1 cellular context compared by ENCODE assay signal in the genomic region with DNA sequence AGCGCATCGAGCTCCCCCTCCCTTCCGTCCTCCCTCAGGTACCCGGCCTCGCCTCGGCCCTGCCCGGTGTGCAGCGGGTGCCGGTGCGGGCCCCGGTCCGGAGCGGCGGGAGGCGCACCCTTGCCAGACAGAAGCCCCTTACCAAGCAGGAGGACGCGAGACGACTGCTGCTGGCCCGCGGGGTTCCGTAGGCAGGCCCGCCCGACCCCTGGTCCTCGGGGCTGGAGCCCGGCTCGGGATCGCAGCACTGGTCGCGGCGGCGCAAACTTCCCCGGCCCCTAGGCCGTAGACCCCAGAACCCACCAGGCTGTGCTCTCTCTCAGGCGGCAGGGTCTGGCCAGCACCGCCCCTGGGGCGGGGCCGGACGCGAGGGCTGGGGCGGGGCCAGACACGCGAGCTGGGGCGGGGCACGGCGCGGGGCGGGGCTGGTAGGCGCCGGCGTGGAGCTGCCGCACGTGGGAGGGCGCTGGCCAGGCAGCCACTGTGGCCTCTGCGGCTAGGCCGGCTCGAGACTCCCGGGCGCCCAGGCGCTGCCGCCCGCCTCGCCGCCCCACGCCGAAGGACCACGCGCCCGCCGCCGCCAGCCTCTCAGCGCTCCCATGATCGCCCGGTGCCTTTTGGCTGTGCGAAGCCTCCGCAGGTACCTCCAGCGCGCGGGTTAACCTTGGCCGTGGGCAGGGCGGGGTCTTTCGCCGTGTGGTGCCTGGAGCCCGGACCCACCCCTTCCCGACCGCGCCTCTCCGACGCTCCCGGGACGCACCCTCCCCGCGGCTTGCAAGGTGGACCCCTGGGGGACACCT.
TF ChIP-seq lines count a peak whose summit lies in the region.

TSS of gene NLN (plus strand) at position 431 of the 800 bp plus-strand sequence. CDS start at position 600, 169 bp downstream.
A gene with protein sequence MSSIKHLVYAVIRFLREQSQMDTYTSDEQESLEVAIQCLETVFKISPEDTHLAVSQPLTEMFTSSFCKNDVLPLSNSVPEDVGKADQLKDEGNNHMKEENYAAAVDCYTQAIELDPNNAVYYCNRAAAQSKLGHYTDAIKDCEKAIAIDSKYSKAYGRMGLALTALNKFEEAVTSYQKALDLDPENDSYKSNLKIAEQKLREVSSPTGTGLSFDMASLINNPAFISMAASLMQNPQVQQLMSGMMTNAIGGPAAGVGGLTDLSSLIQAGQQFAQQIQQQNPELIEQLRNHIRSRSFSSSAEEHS (minus strand): TSS at position 335 of the 800 bp plus-strand sequence. CDS start 1,302 bp downstream, outside the sequence.

TF ChIP-seq in HepG2, 621 proteins besides CTCF, POLR2A, EP300 and RAD21 (continued from another document and continues in another):
- TF ChIP-seq SAP130 (CRISPR knock-in tag; IDR thresholded peaks at IDR 0.05; ENCODE audit: low read depth), result peak; percentile 58; the same call in 1 of the 2 replicates
- no peak for TF ChIP-seq ZFYVE20 (CRISPR knock-in tag; IDR thresholded peaks at IDR 0.05; ENCODE audit: borderline replicate concordance, low read depth)
- TF ChIP-seq ATM (IDR thresholded peaks at IDR 0.05; ENCODE audit: borderline replicate concordance), result no peak
- TF ChIP-seq CENPT (CRISPR knock-in tag; IDR thresholded peaks at IDR 0.05; ENCODE audit: low read depth), result no peak
- peak; percentile 61; the same call in 1 of the 2 replicates for TF ChIP-seq ZNF274 (CRISPR knock-in tag; IDR thresholded peaks at IDR 0.05)
- TF ChIP-seq ZNF841 (CRISPR knock-in tag; IDR thresholded peaks at IDR 0.05; ENCODE audit: borderline replicate concordance), result no peak
- TF ChIP-seq DR1 (CRISPR knock-in tag; IDR thresholded peaks at IDR 0.05), result no peak
- no peak for TF ChIP-seq RCOR2 (CRISPR knock-in tag; IDR thresholded peaks at IDR 0.05)
- TF ChIP-seq ZSCAN21 (CRISPR knock-in tag; IDR thresholded peaks at IDR 0.05; ENCODE audit: borderline replicate concordance), result no peak; the same call in 1 of the 2 replicates
- TF ChIP-seq ZNF577 (CRISPR knock-in tag; IDR thresholded peaks at IDR 0.05; ENCODE audit: borderline replicate concordance, low read depth), result no peak
- TF ChIP-seq SSRP1 (CRISPR knock-in tag; IDR thresholded peaks at IDR 0.05), result no peak
- TF ChIP-seq PAF1 (CRISPR knock-in tag; IDR thresholded peaks at IDR 0.05), result no peak
- no peak for TF ChIP-seq ZNF720 (CRISPR knock-in tag; IDR thresholded peaks at IDR 0.05)
- no peak for TF ChIP-seq SP2 (CRISPR knock-in tag; IDR thresholded peaks at IDR 0.05)
- TF ChIP-seq MTF2 (CRISPR knock-in tag; IDR thresholded peaks at IDR 0.05; ENCODE audit: borderline replicate concordance), result no peak
- 0 out of 2 replicates have a peak, but pooled peaks have one; percentile 14 for TF ChIP-seq ZFP90 (CRISPR knock-in tag; IDR thresholded peaks at IDR 0.05; ENCODE audit: borderline replicate concordance)
- TF ChIP-seq HMGXB3 (CRISPR knock-in tag; IDR thresholded peaks at IDR 0.05; ENCODE audit: borderline replicate concordance), result no peak
- TF ChIP-seq, protein P1, sequence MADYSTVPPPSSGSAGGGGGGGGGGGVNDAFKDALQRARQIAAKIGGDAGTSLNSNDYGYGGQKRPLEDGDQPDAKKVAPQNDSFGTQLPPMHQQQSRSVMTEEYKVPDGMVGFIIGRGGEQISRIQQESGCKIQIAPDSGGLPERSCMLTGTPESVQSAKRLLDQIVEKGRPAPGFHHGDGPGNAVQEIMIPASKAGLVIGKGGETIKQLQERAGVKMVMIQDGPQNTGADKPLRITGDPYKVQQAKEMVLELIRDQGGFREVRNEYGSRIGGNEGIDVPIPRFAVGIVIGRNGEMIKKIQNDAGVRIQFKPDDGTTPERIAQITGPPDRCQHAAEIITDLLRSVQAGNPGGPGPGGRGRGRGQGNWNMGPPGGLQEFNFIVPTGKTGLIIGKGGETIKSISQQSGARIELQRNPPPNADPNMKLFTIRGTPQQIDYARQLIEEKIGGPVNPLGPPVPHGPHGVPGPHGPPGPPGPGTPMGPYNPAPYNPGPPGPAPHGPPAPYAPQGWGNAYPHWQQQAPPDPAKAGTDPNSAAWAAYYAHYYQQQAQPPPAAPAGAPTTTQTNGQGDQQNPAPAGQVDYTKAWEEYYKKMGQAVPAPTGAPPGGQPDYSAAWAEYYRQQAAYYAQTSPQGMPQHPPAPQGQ (CRISPR knock-in tag; IDR thresholded peaks at IDR 0.05; ENCODE audit: borderline replicate concordance), result no peak
- TF ChIP-seq AGO2 (optimal IDR thresholded peaks at IDR 0.05; ENCODE audit: low read depth, low read length), result peak; percentile 58
- 0 out of 2 replicates have a peak, but pooled peaks have one; percentile 7 for TF ChIP-seq ZNF777 (CRISPR knock-in tag; IDR thresholded peaks at IDR 0.05)
- TF ChIP-seq ZBTB37 (CRISPR knock-in tag; IDR thresholded peaks at IDR 0.05), result no peak
- TF ChIP-seq, protein P2, sequence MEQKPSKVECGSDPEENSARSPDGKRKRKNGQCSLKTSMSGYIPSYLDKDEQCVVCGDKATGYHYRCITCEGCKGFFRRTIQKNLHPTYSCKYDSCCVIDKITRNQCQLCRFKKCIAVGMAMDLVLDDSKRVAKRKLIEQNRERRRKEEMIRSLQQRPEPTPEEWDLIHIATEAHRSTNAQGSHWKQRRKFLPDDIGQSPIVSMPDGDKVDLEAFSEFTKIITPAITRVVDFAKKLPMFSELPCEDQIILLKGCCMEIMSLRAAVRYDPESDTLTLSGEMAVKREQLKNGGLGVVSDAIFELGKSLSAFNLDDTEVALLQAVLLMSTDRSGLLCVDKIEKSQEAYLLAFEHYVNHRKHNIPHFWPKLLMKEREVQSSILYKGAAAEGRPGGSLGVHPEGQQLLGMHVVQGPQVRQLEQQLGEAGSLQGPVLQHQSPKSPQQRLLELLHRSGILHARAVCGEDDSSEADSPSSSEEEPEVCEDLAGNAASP (CRISPR knock-in tag; IDR thresholded peaks at IDR 0.05; ENCODE audit: borderline replicate concordance), result no peak; the same call in 1 of the 2 replicates
- no peak for TF ChIP-seq NFE2L2 (IDR thresholded peaks at IDR 0.05; ENCODE audit: low read length)
- TF ChIP-seq REL (CRISPR knock-in tag; conservative IDR thresholded peaks at IDR 0.05), result 0 out of 2 replicates have a peak, but pooled peaks have one; percentile 17
- TF ChIP-seq SMARCE1 (IDR thresholded peaks at IDR 0.05; ENCODE audit: borderline replicate concordance), result no peak
- TF ChIP-seq HOXA9 (CRISPR knock-in tag; IDR thresholded peaks at IDR 0.05; ENCODE audit: borderline replicate concordance), result no peak
- TF ChIP-seq AGO1 (IDR thresholded peaks at IDR 0.05; ENCODE audit: low read depth, low read length, poor library complexity, severe bottlenecking), result no peak
- TF ChIP-seq ZMAT3 (CRISPR knock-in tag; conservative IDR thresholded peaks at IDR 0.05), result peak; percentile 71; the same call in 1 of the 2 replicates
- no peak for TF ChIP-seq IKZF4 (CRISPR knock-in tag; IDR thresholded peaks at IDR 0.05; ENCODE audit: borderline replicate concordance, low read depth, not compliant biosample characterization)
- TF ChIP-seq BRD4 (CRISPR knock-in tag; IDR thresholded peaks at IDR 0.05), result no peak
- no peak; the same call in 1 of the 2 replicates for TF ChIP-seq HOXA3 (CRISPR knock-in tag; IDR thresholded peaks at IDR 0.05)
- no peak for TF ChIP-seq ZNF430 (CRISPR knock-in tag; IDR thresholded peaks at IDR 0.05)
- TF ChIP-seq ZSCAN5A (CRISPR knock-in tag; IDR thresholded peaks at IDR 0.05; ENCODE audit: borderline replicate concordance), result no peak
- TF ChIP-seq RFXANK (CRISPR knock-in tag; IDR thresholded peaks at IDR 0.05), result no peak
- TF ChIP-seq MEIS2 (CRISPR knock-in tag; IDR thresholded peaks at IDR 0.05), result peak; percentile 60; the same call in 1 of the 2 replicates
- no peak for TF ChIP-seq ZNF792 (CRISPR knock-in tag; IDR thresholded peaks at IDR 0.05)
- TF ChIP-seq GTF2F1 (IDR thresholded peaks at IDR 0.05; ENCODE audit: low read length), result no peak
- no peak for TF ChIP-seq ZMYM2 (CRISPR knock-in tag; IDR thresholded peaks at IDR 0.05)
- no peak for TF ChIP-seq HNRNPUL1 (IDR thresholded peaks at IDR 0.05; ENCODE audit: low read depth, low read length)
- no peak for TF ChIP-seq CCAR2 (optimal IDR thresholded peaks at IDR 0.05; ENCODE audit: low read depth, low read length)
- no peak for TF ChIP-seq ZNF782 (CRISPR knock-in tag; IDR thresholded peaks at IDR 0.05; ENCODE audit: borderline replicate concordance)
- no peak for TF ChIP-seq ZNF7 (CRISPR knock-in tag; IDR thresholded peaks at IDR 0.05)
- TF ChIP-seq, protein P3, sequence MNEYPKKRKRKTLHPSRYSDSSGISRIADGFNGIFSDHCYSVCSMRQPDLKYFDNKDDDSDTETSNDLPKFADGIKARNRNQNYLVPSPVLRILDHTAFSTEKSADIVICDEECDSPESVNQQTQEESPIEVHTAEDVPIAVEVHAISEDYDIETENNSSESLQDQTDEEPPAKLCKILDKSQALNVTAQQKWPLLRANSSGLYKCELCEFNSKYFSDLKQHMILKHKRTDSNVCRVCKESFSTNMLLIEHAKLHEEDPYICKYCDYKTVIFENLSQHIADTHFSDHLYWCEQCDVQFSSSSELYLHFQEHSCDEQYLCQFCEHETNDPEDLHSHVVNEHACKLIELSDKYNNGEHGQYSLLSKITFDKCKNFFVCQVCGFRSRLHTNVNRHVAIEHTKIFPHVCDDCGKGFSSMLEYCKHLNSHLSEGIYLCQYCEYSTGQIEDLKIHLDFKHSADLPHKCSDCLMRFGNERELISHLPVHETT (CRISPR knock-in tag; conservative IDR thresholded peaks at IDR 0.05), result no peak
- 0 out of 2 replicates have a peak, but pooled peaks have one; percentile 50 for TF ChIP-seq ZNF501 (CRISPR knock-in tag; IDR thresholded peaks at IDR 0.05)
